In the genomic region with DNA sequence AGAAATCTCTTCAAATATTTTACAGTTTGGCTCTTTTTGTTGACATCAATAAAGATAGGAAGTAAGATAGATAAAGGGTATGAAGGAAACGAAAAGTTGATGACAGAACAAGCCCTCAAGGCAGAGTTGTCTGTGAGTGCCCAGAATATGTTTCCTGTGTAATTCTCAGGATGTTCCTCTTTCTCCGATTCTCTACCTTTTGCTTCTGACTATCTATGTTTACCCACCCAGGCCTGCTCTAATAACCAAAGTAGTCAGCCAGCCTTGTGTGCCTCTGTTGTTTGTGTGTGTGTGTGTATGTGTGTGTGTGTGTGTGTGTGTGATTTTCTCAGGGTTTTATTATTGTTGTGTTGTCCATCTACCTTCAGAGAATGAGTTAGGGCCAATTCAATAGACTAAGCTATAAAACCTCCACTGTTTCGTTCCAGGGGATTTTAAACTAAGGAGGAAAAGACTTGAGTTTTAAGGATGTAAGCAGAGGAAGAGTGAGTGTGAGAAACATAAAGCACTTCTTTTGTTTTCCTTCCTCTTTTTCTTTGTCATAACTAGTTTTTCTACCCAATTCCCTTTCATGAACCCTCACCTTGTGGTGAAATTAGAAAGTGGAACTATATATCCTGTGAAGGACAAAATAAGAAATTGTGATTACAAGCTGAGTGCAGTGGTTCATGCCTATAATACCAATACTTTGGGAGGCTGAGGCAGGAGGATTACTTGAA, we compare ENCODE assay signal across 10 cellular contexts.
DNase-seq lines count a peak whose midpoint lies in the region; ATAC-seq and TF ChIP-seq lines count a peak whose summit lies in the region.
"Had no signal": no experiment of that assay in that cellular context is flagged by ENCODE, and none has a peak within 500 bp of the region (broad histone marks: within the 10 kb centered on the region; RNA-seq: fewer than 3 reads in every experiment).

No MANE protein-coding gene starts in this region.

- ATAC-seq in GM18907 (IDR thresholded peaks at IDR 0.05; ENCODE audit: unreplicated experiment) = peak; percentile 78
- ATAC-seq in HG02759 (IDR thresholded peaks at IDR 0.05; ENCODE audit: unreplicated experiment) = peak; percentile 70
- ATAC-seq in naive B cell (ENCODE audit: low read depth in 2 of 2) = peak; percentile 83
- ATAC-seq: activated CD8-positive, alpha-beta memory T cell treated with anti-CD3 and anti-CD28 coated beads, Interleukin-2, amount 10 ng/mL, durations not matched to agents 7 days and 5 days had no signal

- no peaks in the 10 kb centered on the region for H3K36me3 ChIP-seq in osteoblast (ENCODE audit: insufficient read depth, low read length)

- H3K79me2 ChIP-seq in osteoblast (ENCODE audit: insufficient read depth, low read length) = no peaks in the 10 kb centered on the region

- H3K4me3 Mint-ChIP-seq in naive B cell = peak overlapping the region; percentile 57 to 88 (median 80)
- H3K4me3 Mint-ChIP-seq: activated CD8-positive, alpha-beta memory T cell treated with anti-CD3 and anti-CD28 coated beads, Interleukin-2, amount 10 ng/mL, durations not matched to agents 7 days and 5 days had no signal

- no peaks in the 10 kb centered on the region for H3K27me3 ChIP-seq in dorsolateral prefrontal cortex
- no peaks in the 10 kb centered on the region for H3K27me3 ChIP-seq in osteoblast (ENCODE audit: insufficient read depth, low read length)

- no peak for TF ChIP-seq CTCF in dorsolateral prefrontal cortex (IDR thresholded peaks at IDR 0.05 in 54 of 56, conservative IDR thresholded peaks at IDR 0.05 in 2 of 56; ENCODE audit: low read depth in 1 of 56, partially characterized antibody in 56 of 56)
- TF ChIP-seq CTCF in osteoblast (IDR thresholded peaks at IDR 0.05; ENCODE audit: extremely low read depth, low read depth, low read length) = no peak

- no peak overlapping the region for H3K27ac ChIP-seq in dorsolateral prefrontal cortex
- H3K27ac ChIP-seq in osteoblast (ENCODE audit: low read depth, low read length) = no peak overlapping the region
- H3K27ac ChIP-seq in caudate nucleus (ENCODE audit: low read depth, low read length) = no peak overlapping the region

- H3K27ac Mint-ChIP-seq in naive B cell = peak overlapping the region; percentile 93 to 98 (median 96)
- H3K27ac Mint-ChIP-seq: activated CD8-positive, alpha-beta memory T cell treated with anti-CD3 and anti-CD28 coated beads, Interleukin-2, amount 10 ng/mL, durations not matched to agents 7 days and 5 days had no signal

- DNase-seq in Kasumi-1 (lab: John Stamatoyannopoulos, UW) (peak; percentile 67 to 73), naive B cell (peak; percentile 59), DMS79 (lab: John Stamatoyannopoulos, UW) (no peak), dorsolateral prefrontal cortex (no peak), osteoblast (ENCODE audit: insufficient read length, low spot score, missing footprints) (no peak), caudate nucleus (lab: John Stamatoyannopoulos, UW) (no peak)
- DNase-seq: activated CD8-positive, alpha-beta memory T cell treated with anti-CD3 and anti-CD28 coated beads, Interleukin-2, amount 10 ng/mL, durations not matched to agents 7 days and 5 days; glutamatergic neuron had no signal

- intact Hi-C loops in dorsolateral prefrontal cortex (cut with DNase I) = no loop called here

- no peak overlapping the region for H3K4me2 ChIP-seq in osteoblast (ENCODE audit: insufficient read depth, low read length)

- H3K27me3 Mint-ChIP-seq in naive B cell = no peaks in the 10 kb centered on the region

- no peak overlapping the region for H2AFZ ChIP-seq in osteoblast (ENCODE audit: low read length)

- H3K4me3 ChIP-seq in dorsolateral prefrontal cortex = no peak overlapping the region
- H3K4me3 ChIP-seq in osteoblast (ENCODE audit: insufficient read depth, low read length) = no peak overlapping the region

- H3K4me1 ChIP-seq in osteoblast (ENCODE audit: insufficient read depth, low read length) = peaks cover 7% of the 10 kb centered on the region

- H3K9me3 Mint-ChIP-seq in naive B cell = peaks cover 0 to 3% (median 0%) of the 10 kb centered on the region in 7 donors

- peaks cover 53 to 60% (median 60%) of the 10 kb centered on the region in 3 donors for H3K4me1 Mint-ChIP-seq in naive B cell
- H3K4me1 Mint-ChIP-seq: activated CD8-positive, alpha-beta memory T cell treated with anti-CD3 and anti-CD28 coated beads, Interleukin-2, amount 10 ng/mL, durations not matched to agents 7 days and 5 days had no signal

- H3K36me3 Mint-ChIP-seq in naive B cell = no peaks in the 10 kb centered on the region
- H3K36me3 Mint-ChIP-seq: activated CD8-positive, alpha-beta memory T cell treated with anti-CD3 and anti-CD28 coated beads, Interleukin-2, amount 10 ng/mL, durations not matched to agents 7 days and 5 days had no signal

- H3K9me3 ChIP-seq in osteoblast (ENCODE audit: low read depth, low read length) = no peaks in the 10 kb centered on the region

- no peaks in the 10 kb centered on the region for H4K20me1 ChIP-seq in osteoblast (ENCODE audit: insufficient read depth, low read length)

Comparison
In these comparisons a context has a peak if more than half of its experiments do, and no peak if none do; other contexts are left out.
1. DNase-seq: peak in Kasumi-1 (2 of 2) and naive B cell (single experiment); none in DMS79 (single experiment), dorsolateral prefrontal cortex (0 of 10), osteoblast (single experiment) and caudate nucleus (0 of 61).
2. Peak in every context shown above with its lines, with median percentiles within 50 percentile points of each other: ATAC-seq.